Comparison of ENCODE assay signal across 1 cellular context in the genomic region with DNA sequence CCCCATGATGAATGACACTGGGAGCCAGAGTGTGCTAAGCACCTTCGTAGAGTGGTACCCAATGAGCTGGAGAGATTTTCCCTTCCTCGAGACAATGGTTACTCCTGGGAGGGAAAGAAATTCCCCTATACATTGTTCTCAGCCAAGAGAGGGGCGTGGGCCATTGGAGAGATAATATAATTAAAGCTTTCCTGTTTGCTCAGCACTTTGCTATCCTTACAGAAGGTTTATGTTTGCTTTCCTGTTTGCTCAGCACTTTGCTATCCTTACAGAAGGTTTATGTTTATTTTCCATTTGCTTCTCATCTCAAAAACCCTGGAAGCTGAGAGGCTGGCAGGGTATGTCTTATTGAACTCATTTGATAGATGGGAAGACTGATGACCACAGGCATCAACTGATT.
TF ChIP-seq lines count a peak whose summit lies in the region.

No MANE protein-coding gene starts in this region.

TF ChIP-seq in K562, 482 proteins besides CTCF, POLR2A, EP300 and RAD21 (continued from another document):
- no peak for TF ChIP-seq ZNF263 (CRISPR knock-in tag; IDR thresholded peaks at IDR 0.05; ENCODE audit: borderline replicate concordance)
- TF ChIP-seq CBFB (CRISPR knock-in tag; IDR thresholded peaks at IDR 0.05): no peak
- no peak for TF ChIP-seq ZFX (CRISPR knock-in tag; IDR thresholded peaks at IDR 0.05)
- TF ChIP-seq ZBTB2 (IDR thresholded peaks at IDR 0.05): no peak
- TF ChIP-seq FOXK2 (conservative IDR thresholded peaks at IDR 0.05 in 1 of 2, IDR thresholded peaks at IDR 0.05 in 1 of 2; ENCODE audit: low read depth in 2 of 2): no peak
- no peak for TF ChIP-seq STAT6 (CRISPR knock-in tag; IDR thresholded peaks at IDR 0.05)
- TF ChIP-seq, protein P1, sequence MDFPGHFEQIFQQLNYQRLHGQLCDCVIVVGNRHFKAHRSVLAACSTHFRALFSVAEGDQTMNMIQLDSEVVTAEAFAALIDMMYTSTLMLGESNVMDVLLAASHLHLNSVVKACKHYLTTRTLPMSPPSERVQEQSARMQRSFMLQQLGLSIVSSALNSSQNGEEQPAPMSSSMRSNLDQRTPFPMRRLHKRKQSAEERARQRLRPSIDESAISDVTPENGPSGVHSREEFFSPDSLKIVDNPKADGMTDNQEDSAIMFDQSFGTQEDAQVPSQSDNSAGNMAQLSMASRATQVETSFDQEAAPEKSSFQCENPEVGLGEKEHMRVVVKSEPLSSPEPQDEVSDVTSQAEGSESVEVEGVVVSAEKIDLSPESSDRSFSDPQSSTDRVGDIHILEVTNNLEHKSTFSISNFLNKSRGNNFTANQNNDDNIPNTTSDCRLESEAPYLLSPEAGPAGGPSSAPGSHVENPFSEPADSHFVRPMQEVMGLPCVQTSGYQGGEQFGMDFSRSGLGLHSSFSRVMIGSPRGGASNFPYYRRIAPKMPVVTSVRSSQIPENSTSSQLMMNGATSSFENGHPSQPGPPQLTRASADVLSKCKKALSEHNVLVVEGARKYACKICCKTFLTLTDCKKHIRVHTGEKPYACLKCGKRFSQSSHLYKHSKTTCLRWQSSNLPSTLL (IDR thresholded peaks at IDR 0.05): no peak
- TF ChIP-seq JUND (IDR thresholded peaks at IDR 0.05; ENCODE audit: borderline replicate concordance, low read depth, low read length): no peak
- no peak for TF ChIP-seq JUND (tag; IDR thresholded peaks at IDR 0.05; ENCODE audit: borderline replicate concordance, low read depth, low read length)
- TF ChIP-seq HDAC2 (IDR thresholded peaks at IDR 0.05): no peak
- no peak for TF ChIP-seq NEUROD1 (IDR thresholded peaks at IDR 0.05; ENCODE audit: borderline replicate concordance, low read depth, low read length, partially characterized antibody)
- TF ChIP-seq PHF20 (IDR thresholded peaks at IDR 0.05; ENCODE audit: partially characterized antibody): no peak
- TF ChIP-seq MAFG (tag; conservative IDR thresholded peaks at IDR 0.05): 0 out of 2 replicates have a peak, but pooled peaks have one; percentile 16
- TF ChIP-seq ZNF311 (CRISPR knock-in tag; IDR thresholded peaks at IDR 0.05): no peak
- TF ChIP-seq MEF2D (tag; conservative IDR thresholded peaks at IDR 0.05; ENCODE audit: low read depth): no peak
- TF ChIP-seq, protein P2, sequence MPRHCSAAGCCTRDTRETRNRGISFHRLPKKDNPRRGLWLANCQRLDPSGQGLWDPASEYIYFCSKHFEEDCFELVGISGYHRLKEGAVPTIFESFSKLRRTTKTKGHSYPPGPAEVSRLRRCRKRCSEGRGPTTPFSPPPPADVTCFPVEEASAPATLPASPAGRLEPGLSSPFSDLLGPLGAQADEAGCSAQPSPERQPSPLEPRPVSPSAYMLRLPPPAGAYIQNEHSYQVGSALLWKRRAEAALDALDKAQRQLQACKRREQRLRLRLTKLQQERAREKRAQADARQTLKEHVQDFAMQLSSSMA (CRISPR knock-in tag; IDR thresholded peaks at IDR 0.05): no peak
